ENCODE assay signal across 13 cellular contexts in the genomic region with DNA sequence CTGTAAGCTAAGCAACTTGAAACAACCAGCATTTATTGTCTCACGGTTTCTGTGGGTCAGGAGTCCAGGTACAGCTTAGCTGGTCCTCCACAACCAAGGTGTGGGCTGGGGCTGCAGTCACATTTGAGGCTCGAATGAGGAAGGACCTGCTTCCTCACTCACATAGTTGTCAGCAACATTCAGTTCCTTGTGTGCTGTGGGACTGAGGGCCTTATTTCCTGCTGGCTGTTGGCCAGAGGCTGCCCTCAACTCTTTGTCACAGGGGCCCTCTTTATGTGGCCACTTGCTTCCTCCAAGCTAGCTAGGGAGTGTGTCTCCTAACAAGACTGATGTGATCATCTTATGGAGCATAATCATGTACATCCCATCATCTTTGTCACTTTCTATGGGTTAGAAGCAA. TPM values are rescaled to one million over a fixed set of nuclear protein-coding genes. Genes with fewer than 3 reads are reported as not detected.
DNase-seq lines count a peak whose midpoint lies in the region; TF ChIP-seq lines count a peak whose summit lies in the region.
"Had no signal": no experiment of that assay in that cellular context is flagged by ENCODE, and none has a peak within 500 bp of the region (broad histone marks: within the 10 kb centered on the region; RNA-seq: fewer than 3 reads in every experiment).

No MANE protein-coding gene starts in this region.

- H3K9me2 ChIP-seq in OCI-LY7 (ENCODE audit: insufficient read depth, low read length), result no peaks in the 10 kb centered on the region

- no peak overlapping the region for H2AFZ ChIP-seq in OCI-LY7 (ENCODE audit: low read length)

- no peaks in the 10 kb centered on the region for H3K27me3 ChIP-seq in sigmoid colon
- H3K27me3 ChIP-seq: esophagus muscularis mucosa, tibial nerve had no signal

- intact Hi-C loops in OCI-LY7 (cut with micrococcal nuclease; ENCODE audit: unreplicated experiment), result no loop called here
- intact Hi-C loops in sigmoid colon (cut with DNase I), result no loop called here

- POLR2A ChIA-PET in activated CD4-positive, alpha-beta T cell treated with anti-CD3 and anti-CD28 coated beads, Interleukin-2, amount 10 ng/mL, durations not matched to agents 7 days and 5 days (lab: Charles Lee), result no interaction called here
- POLR2A ChIA-PET in OCI-LY7 (lab: Charles Lee), result interaction anchor here (0.9 to 1.8 kb wide), 2 partner anchors 15 to 22 kb away, joined by 3 to 6 read pairs; no protein-coding TSS in a partner anchor

- no peak overlapping the region for H3K27ac ChIP-seq in OCI-LY7 (ENCODE audit: low read depth, low read length, poor library complexity, severe bottlenecking)
- H3K27ac ChIP-seq in sigmoid colon, result no peak overlapping the region
- H3K27ac ChIP-seq: esophagus muscularis mucosa had no signal

- H3K27ac Mint-ChIP-seq in activated CD4-positive, alpha-beta T cell treated with anti-CD3 and anti-CD28 coated beads, Interleukin-2, amount 10 ng/mL, durations not matched to agents 7 days and 5 days, result peak overlapping the region; percentile 6

- peaks cover 97% of the 10 kb centered on the region for H3K4me1 Mint-ChIP-seq in activated CD4-positive, alpha-beta T cell treated with anti-CD3 and anti-CD28 coated beads, Interleukin-2, amount 10 ng/mL, durations not matched to agents 7 days and 5 days

- no peaks in the 10 kb centered on the region for H3K27me3 Mint-ChIP-seq in activated CD4-positive, alpha-beta T cell treated with anti-CD3 and anti-CD28 coated beads, Interleukin-2, amount 10 ng/mL, durations not matched to agents 7 days and 5 days

- no peaks in the 10 kb centered on the region for H4K20me1 ChIP-seq in OCI-LY7 (ENCODE audit: insufficient read depth, low read length)

- peaks cover 15% of the 10 kb centered on the region for H3K9me3 Mint-ChIP-seq in activated CD4-positive, alpha-beta T cell treated with anti-CD3 and anti-CD28 coated beads, Interleukin-2, amount 10 ng/mL, durations not matched to agents 7 days and 5 days

- CTCF ChIA-PET in activated CD4-positive, alpha-beta T cell treated with anti-CD3 and anti-CD28 coated beads, Interleukin-2, amount 10 ng/mL, durations not matched to agents 7 days and 5 days (lab: Charles Lee), result interaction anchor here (0.6 to 3.2 kb wide), 5 partner anchors 22 to 105 kb away, joined by 3 to 15 read pairs (median 3); no protein-coding TSS in a partner anchor
- CTCF ChIA-PET in OCI-LY7 (lab: Charles Lee; ENCODE audit: unreplicated experiment), result interaction anchor here (1.5 kb wide), 1 partner anchor 15 kb away, joined by 4 read pairs; no protein-coding TSS in a partner anchor

- H3K36me3 Mint-ChIP-seq in activated CD4-positive, alpha-beta T cell treated with anti-CD3 and anti-CD28 coated beads, Interleukin-2, amount 10 ng/mL, durations not matched to agents 7 days and 5 days (ENCODE audit: low read depth), result peaks cover 22% of the 10 kb centered on the region

- no peaks in the 10 kb centered on the region for H3K79me2 ChIP-seq in OCI-LY7 (ENCODE audit: insufficient read depth, low read depth, low read length)

- H3K36me3 ChIP-seq in OCI-LY7 (ENCODE audit: insufficient read depth, low read length) (no peaks in the 10 kb centered on the region), sigmoid colon (no peaks in the 10 kb centered on the region)
- H3K36me3 ChIP-seq: esophagus muscularis mucosa, tibial nerve had no signal

- H3K4me3 ChIP-seq in OCI-LY7 (ENCODE audit: low read depth, low read length, poor library complexity, severe bottlenecking) (no peak overlapping the region), sigmoid colon (no peak overlapping the region)
- H3K4me3 ChIP-seq: esophagus muscularis mucosa, tibial nerve had no signal

- H3K4me2 ChIP-seq in OCI-LY7 (ENCODE audit: low read length), result no peak overlapping the region

- no TSS peak for BruUV-seq in OCI-LY7 (replicated peaks; lab: Mats Ljungman, UMichigan)

- H3K4me3 Mint-ChIP-seq in activated CD4-positive, alpha-beta T cell treated with anti-CD3 and anti-CD28 coated beads, Interleukin-2, amount 10 ng/mL, durations not matched to agents 7 days and 5 days, result no peak overlapping the region

- DNase-seq in activated CD4-positive, alpha-beta T cell treated with anti-CD3 and anti-CD28 coated beads, Interleukin-2, amount 10 ng/mL, durations not matched to agents 7 days and 5 days, result no peak
- DNase-seq in activated CD4-positive, alpha-beta T cell treated with anti-CD3 and anti-CD28 coated beads, Interleukin-2, amount 50 U/mL, for 1 hour, result no peak
- DNase-seq in OCI-LY7 (ENCODE audit: low spot score), result peak; percentile 30
- DNase-seq in globus pallidus (ENCODE audit: low spot score), result peak; percentile 74
- peak; percentile 72 for DNase-seq in sigmoid colon
- no peak for DNase-seq in stimulated activated CD4-positive, alpha-beta T cell treated with anti-CD3 and anti-CD28 coated beads, Interleukin-2, amount 100 ng/mL, for 48 hours
- no peak for DNase-seq in A172 (ENCODE audit: low spot score)
- DNase-seq in EL, result no peak
- DNase-seq: ACHN, NCI-H187, occipital lobe had no signal

- 23 to 38% methylated on average over 2 of the region's 2 CpGs for WGBS in sigmoid colon, 2 donors

- TF ChIP-seq POLR2A in sigmoid colon (IDR thresholded peaks at IDR 0.05), result no peak

- peaks cover 33% of the 10 kb centered on the region for H3K4me1 ChIP-seq in OCI-LY7 (ENCODE audit: insufficient read depth, low read length, poor library complexity, severe bottlenecking)
- no peaks in the 10 kb centered on the region for H3K4me1 ChIP-seq in sigmoid colon
- H3K4me1 ChIP-seq: esophagus muscularis mucosa had no signal

- TF ChIP-seq CTCF in OCI-LY7 (conservative IDR thresholded peaks at IDR 0.05; ENCODE audit: low read length), result no peak
- no peak for TF ChIP-seq CTCF in sigmoid colon (IDR thresholded peaks at IDR 0.05)

- H3K9me3 ChIP-seq in OCI-LY7 (ENCODE audit: low read length) (no peaks in the 10 kb centered on the region; the same call in 1 of the 2 replicates), sigmoid colon (no peaks in the 10 kb centered on the region)

- no peak for TF ChIP-seq EP300 in sigmoid colon (IDR thresholded peaks at IDR 0.05)

RNA-seq across cellular contexts. Expression of gene SEMA4D, which starts 29.2 kb away (rescaled TPM):
- total RNA-seq in activated CD4-positive, alpha-beta T cell treated with anti-CD3 and anti-CD28 coated beads, Interleukin-2, amount 10 ng/mL, durations not matched to agents 7 days and 5 days, result 100 to 1,000 TPM; 334 to 336 TPM
- total RNA-seq in OCI-LY7 (2014; rRNA removed; shearing (Covaris generic)), result 28.5 and 33.7 TPM in 2 replicates
- total RNA-seq in OCI-LY7 (2022) (52.8 and 60.5 TPM in 2 replicates), sigmoid colon (10 to 100 TPM in 1 of 4 donors, 1 to 10 TPM in 3; 4.6 to 13.0 (median 7.0) TPM)
- 10 to 100 TPM in 1 of 3 donors, 1 to 10 TPM in 2; 1.4 to 35.1 (median 3.6) TPM for polyA plus RNA-seq in sigmoid colon
- 5.1 and 11.1 TPM in 2 replicates for total RNA-seq in A172 (2014; rRNA removed; shearing (Covaris generic))

Comparison
In these comparisons a context has a peak if more than half of its experiments do, and no peak if none do; other contexts are left out.
1. DNase-seq: peak in OCI-LY7 (single experiment), globus pallidus (single experiment) and sigmoid colon (single experiment); none in activated CD4-positive, alpha-beta T cell treated with anti-CD3 and anti-CD28 coated beads, Interleukin-2, amount 10 ng/mL, durations not matched to agents 7 days and 5 days (single experiment), activated CD4-positive, alpha-beta T cell treated with anti-CD3 and anti-CD28 coated beads, Interleukin-2, amount 50 U/mL, for 1 hour (single experiment), stimulated activated CD4-positive, alpha-beta T cell treated with anti-CD3 and anti-CD28 coated beads, Interleukin-2, amount 100 ng/mL, for 48 hours (0 of 2), A172 (single experiment) and EL (single experiment).
2. RNA of gene SEMA4D, which starts 29.2 kb away (total RNA-seq): 334 to 336 TPM in activated CD4-positive, alpha-beta T cell treated with anti-CD3 and anti-CD28 coated beads, Interleukin-2, amount 10 ng/mL, durations not matched to agents 7 days and 5 days; 28.5 to 60.5 TPM in OCI-LY7, 4.6 to 13.0 TPM in sigmoid colon and 5.1 to 11.1 TPM in A172; every median in the first group is over 4 times any median in the second.